11 cellular contexts compared by ENCODE assay signal in the genomic region with DNA sequence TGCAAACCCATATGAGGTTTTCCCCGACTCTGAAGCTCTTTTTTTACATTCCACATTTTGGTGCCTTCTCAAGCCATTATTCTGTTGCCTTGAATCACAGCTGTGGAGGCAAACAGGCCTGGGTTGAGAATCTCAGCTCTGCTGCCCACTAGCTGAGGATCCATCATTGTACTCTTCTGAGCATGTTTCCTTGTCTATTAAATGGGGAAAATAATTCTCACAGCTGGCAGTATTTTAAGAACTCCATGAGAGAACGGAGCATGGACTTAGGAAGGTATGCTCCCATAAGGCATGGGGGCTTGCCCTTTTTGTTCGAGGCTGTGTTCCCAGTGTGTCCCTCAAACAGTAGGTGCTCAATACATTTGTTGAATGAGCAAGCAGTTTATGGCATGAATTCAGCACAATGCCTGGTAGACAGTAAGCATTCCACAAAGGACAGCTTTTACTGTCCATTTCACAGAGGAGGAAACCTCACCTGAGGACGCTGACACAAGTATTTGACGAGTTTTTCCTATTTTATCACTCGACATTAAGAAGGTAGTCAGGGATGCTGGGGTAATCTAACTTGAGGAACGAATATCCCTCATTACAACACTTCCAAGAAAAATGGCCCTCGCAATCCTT. TPM values are rescaled to one million over a fixed set of nuclear protein-coding genes. Genes with fewer than 3 reads are reported as not detected.
A peak's percentile ranks its signal among the peaks of the same experiment; 100 is the strongest.
DNase-seq lines count a peak whose midpoint lies in the region; ATAC-seq, FAIRE-seq and TF ChIP-seq lines count a peak whose summit lies in the region.
"Had no signal": no experiment of that assay in that cellular context is flagged by ENCODE, and none has a peak within 500 bp of the region (broad histone marks: within the 10 kb centered on the region; RNA-seq: fewer than 3 reads in every experiment).

No MANE protein-coding gene starts in this region.

- no peak for TF ChIP-seq EP300 in transverse colon (IDR thresholded peaks at IDR 0.05; ENCODE audit: low read depth)

- H3K27me3 Mint-ChIP-seq in glutamatergic neuron (ENCODE audit: unreplicated experiment): peaks cover 12% of the 10 kb centered on the region

- no peaks in the 10 kb centered on the region for H3K9me3 ChIP-seq in cardiac muscle cell (ENCODE audit: low read depth)
- H3K9me3 ChIP-seq in liver (ENCODE audit: control insufficient read depth in 4 of 4, low read length in 3 of 4): no peaks in the 10 kb centered on the region
- peaks cover 0 to 3% of the 10 kb centered on the region in 2 donors for H3K9me3 ChIP-seq in transverse colon

- H3K36me3 Mint-ChIP-seq in glutamatergic neuron (ENCODE audit: unreplicated experiment): peaks cover 3% of the 10 kb centered on the region

- 68% methylated on average over 8 of the region's 8 CpGs for WGBS in liver
- 58 to 65% methylated on average over 6 to 8 of the region's 8 CpGs for WGBS in transverse colon (ENCODE audit: low coverage in 1 of 2), 2 donors

- peaks cover 18% of the 10 kb centered on the region for H3K9me3 Mint-ChIP-seq in glutamatergic neuron (ENCODE audit: unreplicated experiment)

- intact Hi-C loops in left cardiac atrium (cut with DNase I): no loop called here
- intact Hi-C loops in transverse colon (cut with DNase I; ENCODE audit: low total_unique reads): no loop called here

- TF ChIP-seq RAD21 in liver (IDR thresholded peaks at IDR 0.05): peak; percentile 16 to 37

- H3K4me3 ChIP-seq in cardiac muscle cell (no peak overlapping the region), astrocyte of the cerebellum (ENCODE audit: low read depth, low read length) (no peak overlapping the region), liver (ENCODE audit: low read depth in 1 of 3, low read length in 3 of 3) (no peak overlapping the region), transverse colon (no peak overlapping the region)

- peak; percentile 31 for TF ChIP-seq CTCF in cardiac muscle cell (IDR thresholded peaks at IDR 0.05; ENCODE audit: low read depth, low read length)
- peak; percentile 34 for TF ChIP-seq CTCF in astrocyte of the cerebellum (IDR thresholded peaks at IDR 0.05; ENCODE audit: low read depth, low read length, missing control alignments)
- TF ChIP-seq CTCF in liver (IDR thresholded peaks at IDR 0.05; ENCODE audit: low read depth, low read length, missing input control): no peak
- no peak for TF ChIP-seq CTCF in transverse colon (IDR thresholded peaks at IDR 0.05)
- no peak for TF ChIP-seq CTCF in glutamatergic neuron (IDR thresholded peaks at IDR 0.05; ENCODE audit: partially characterized antibody, unreplicated experiment)
- TF ChIP-seq CTCF in RWPE1 (conservative IDR thresholded peaks at IDR 0.05; ENCODE audit: low read depth): no peak

- no peak overlapping the region for H3K9ac ChIP-seq in liver (ENCODE audit: low read depth in 1 of 2, low read length in 2 of 2)

- POLR2A ChIA-PET in RWPE1 (lab: Yijun Ruan, JAX; ENCODE audit: low non-redundant PET): no interaction called here

- H3K27me3 ChIP-seq in cardiac muscle cell (no peaks in the 10 kb centered on the region), liver (ENCODE audit: control insufficient read depth in 4 of 4, insufficient read depth in 4 of 4, low read length in 3 of 4) (no peaks in the 10 kb centered on the region), transverse colon (peaks cover 17% of the 10 kb centered on the region)

- H3K4me3 Mint-ChIP-seq in glutamatergic neuron (ENCODE audit: unreplicated experiment): no peak overlapping the region

- no peak for FAIRE-seq in RCC 7860 (lab: Jason Lieb, UNC)

- H3K27ac ChIP-seq in cardiac muscle cell: no peak overlapping the region
- H3K27ac ChIP-seq in liver (ENCODE audit: low read depth in 1 of 2, low read length in 2 of 2): no peak overlapping the region
- H3K27ac ChIP-seq in transverse colon: peak overlapping the region in 3 of 4 donors; percentile 95 to 98 (median 96)
- H3K27ac ChIP-seq in RWPE1: no peak overlapping the region

- no peak for TF ChIP-seq POLR2A in transverse colon (IDR thresholded peaks at IDR 0.05)

- H3K4me1 ChIP-seq in cardiac muscle cell (ENCODE audit: low read depth): no peaks in the 10 kb centered on the region
- H3K4me1 ChIP-seq in liver (ENCODE audit: control insufficient read depth in 4 of 4, insufficient read depth in 4 of 4, low read length in 3 of 4): peaks cover 0 to 16% (median 10%) of the 10 kb centered on the region in 4 donors
- peaks cover 0 to 12% (median 6%) of the 10 kb centered on the region in 4 donors for H3K4me1 ChIP-seq in transverse colon

- H3K36me3 ChIP-seq in cardiac muscle cell (no peaks in the 10 kb centered on the region), liver (ENCODE audit: control insufficient read depth in 4 of 4, insufficient read depth in 3 of 4, low read depth in 1 of 4, low read length in 3 of 4) (no peaks in the 10 kb centered on the region), transverse colon (no peaks in the 10 kb centered on the region)

- in situ Hi-C loops in astrocyte of the cerebellum (cut with HindIII; ENCODE audit: low sequenced_read_pairs): no loop called here
- in situ Hi-C loops in transverse colon (cut with MboI; ENCODE audit: low pct_ligation_motif_present in 1 of 4, low pct_unique_long_range_greater_than_20kb in 1 of 4, low sequenced_read_pairs in 3 of 4): loop anchor here (25.0 kb wide), 4 partner anchors 97 to 628 kb away; no protein-coding TSS in a partner anchor

- CTCF ChIA-PET in RWPE1 (lab: Yijun Ruan, JAX): interaction anchor here (0.7 kb wide), 1 partner anchor 11 kb away, joined by 3 read pairs; no protein-coding TSS in a partner anchor

- no peak overlapping the region for H3K27ac Mint-ChIP-seq in glutamatergic neuron (ENCODE audit: unreplicated experiment)

- H3K4me1 Mint-ChIP-seq in glutamatergic neuron (ENCODE audit: low read depth, unreplicated experiment): peaks cover 3% of the 10 kb centered on the region

- DNase-seq in cardiac muscle cell (ENCODE audit: low read depth in 1 of 2, low spot score in 1 of 2) (peak in 1 of 2 donors; percentile 47), left cardiac atrium (no peak), astrocyte of the cerebellum (ENCODE audit: low read depth) (no peak), transverse colon (no peak), RCC 7860 (ENCODE audit: low spot score) (no peak), glutamatergic neuron (no peak), RWPE1 (ENCODE audit: low spot score) (no peak)
- DNase-seq: activated CD8-positive, alpha-beta memory T cell treated with anti-CD3 and anti-CD28 coated beads, Interleukin-2, amount 50 U/mL, for 4 hours; NCI-H1417 treated with DMSO at 0.1 percent for 48 hours; stimulated activated CD4-positive, alpha-beta T cell treated with anti-CD3 and anti-CD28 coated beads, Interleukin-2, amount 100 ng/mL, for 24 hours had no signal

- ATAC-seq in left cardiac atrium: no peak

TF ChIP-seq in liver, 16 proteins besides CTCF, POLR2A, EP300 and RAD21 (continues in another document):
- TF ChIP-seq, protein P1, sequence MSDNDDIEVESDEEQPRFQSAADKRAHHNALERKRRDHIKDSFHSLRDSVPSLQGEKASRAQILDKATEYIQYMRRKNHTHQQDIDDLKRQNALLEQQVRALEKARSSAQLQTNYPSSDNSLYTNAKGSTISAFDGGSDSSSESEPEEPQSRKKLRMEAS (IDR thresholded peaks at IDR 0.05): no peak
- no peak for TF ChIP-seq HNF4G (IDR thresholded peaks at IDR 0.05)
- TF ChIP-seq GABPA (IDR thresholded peaks at IDR 0.05 in 1 of 2, conservative IDR thresholded peaks at IDR 0.05 in 1 of 2): no peak
- no peak for TF ChIP-seq JUND (IDR thresholded peaks at IDR 0.05)
- TF ChIP-seq HNF4A (conservative IDR thresholded peaks at IDR 0.05): no peak
- TF ChIP-seq, protein P2, sequence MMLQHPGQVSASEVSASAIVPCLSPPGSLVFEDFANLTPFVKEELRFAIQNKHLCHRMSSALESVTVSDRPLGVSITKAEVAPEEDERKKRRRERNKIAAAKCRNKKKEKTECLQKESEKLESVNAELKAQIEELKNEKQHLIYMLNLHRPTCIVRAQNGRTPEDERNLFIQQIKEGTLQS (IDR thresholded peaks at IDR 0.05): no peak
- TF ChIP-seq FOXA1 (IDR thresholded peaks at IDR 0.05): no peak
- TF ChIP-seq, protein P3, sequence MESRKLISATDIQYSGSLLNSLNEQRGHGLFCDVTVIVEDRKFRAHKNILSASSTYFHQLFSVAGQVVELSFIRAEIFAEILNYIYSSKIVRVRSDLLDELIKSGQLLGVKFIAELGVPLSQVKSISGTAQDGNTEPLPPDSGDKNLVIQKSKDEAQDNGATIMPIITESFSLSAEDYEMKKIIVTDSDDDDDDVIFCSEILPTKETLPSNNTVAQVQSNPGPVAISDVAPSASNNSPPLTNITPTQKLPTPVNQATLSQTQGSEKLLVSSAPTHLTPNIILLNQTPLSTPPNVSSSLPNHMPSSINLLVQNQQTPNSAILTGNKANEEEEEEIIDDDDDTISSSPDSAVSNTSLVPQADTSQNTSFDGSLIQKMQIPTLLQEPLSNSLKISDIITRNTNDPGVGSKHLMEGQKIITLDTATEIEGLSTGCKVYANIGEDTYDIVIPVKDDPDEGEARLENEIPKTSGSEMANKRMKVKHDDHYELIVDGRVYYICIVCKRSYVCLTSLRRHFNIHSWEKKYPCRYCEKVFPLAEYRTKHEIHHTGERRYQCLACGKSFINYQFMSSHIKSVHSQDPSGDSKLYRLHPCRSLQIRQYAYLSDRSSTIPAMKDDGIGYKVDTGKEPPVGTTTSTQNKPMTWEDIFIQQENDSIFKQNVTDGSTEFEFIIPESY (IDR thresholded peaks at IDR 0.05): no peak
- no peak for TF ChIP-seq NR2F2 (IDR thresholded peaks at IDR 0.05)
- no peak for TF ChIP-seq YY1 (IDR thresholded peaks at IDR 0.05)
- TF ChIP-seq RXRA (IDR thresholded peaks at IDR 0.05): no peak
- no peak for TF ChIP-seq SP1 (IDR thresholded peaks at IDR 0.05)

RNA-seq across cellular contexts. Expression of a gene that starts 2.2 kb away (rescaled TPM):
- 35.1 and 45.7 TPM in 2 replicates for total RNA-seq in cardiac muscle cell
- 15.2 and 19.0 TPM in 2 replicates for polyA plus RNA-seq in cardiac muscle cell
- 10 to 100 TPM; 37.6 to 46.9 TPM for total RNA-seq in left cardiac atrium
- 10 to 100 TPM; 11.2 to 35.6 TPM for total RNA-seq in liver
- 1 to 10 TPM; 3.6 to 5.1 TPM for polyA plus RNA-seq in liver
- total RNA-seq in transverse colon: 10 to 100 TPM; 29.2 to 83.4 (median 41.6) TPM
- total RNA-seq in glutamatergic neuron (ENCODE audit: unreplicated experiment): 52.1 TPM

Comparison
In these comparisons a context has a peak if more than half of its experiments do, and no peak if none do; other contexts are left out.
1. H3K27ac ChIP-seq: peak in transverse colon (3 of 4); none in cardiac muscle cell (single experiment), liver (0 of 2) and RWPE1 (single experiment).
2. CTCF ChIP-seq: peak in cardiac muscle cell (single experiment) and astrocyte of the cerebellum (single experiment); none in liver (single experiment), transverse colon (0 of 5), glutamatergic neuron (single experiment) and RWPE1 (single experiment).